In the genomic region with DNA sequence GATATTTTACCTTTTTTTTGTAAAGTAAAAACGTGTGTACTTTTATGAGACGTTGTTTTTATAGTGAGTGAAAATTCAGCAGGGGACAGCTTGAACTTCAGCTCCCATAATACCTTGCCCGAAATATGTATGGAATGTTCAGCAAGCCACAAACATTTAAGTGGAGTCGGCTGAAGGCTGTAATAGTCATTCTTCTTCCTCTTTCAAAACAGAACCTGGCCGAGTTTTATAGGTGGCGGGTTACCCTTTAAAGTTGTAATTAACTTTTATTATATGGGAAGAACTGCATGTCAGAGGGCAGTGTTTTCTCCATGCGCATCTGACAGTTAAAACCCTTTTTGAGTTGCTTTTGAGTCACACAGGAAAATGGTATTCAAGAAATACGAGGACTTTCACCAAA, we compare ENCODE assay signal across 8 cellular contexts. TPM values are rescaled to one million over a fixed set of nuclear protein-coding genes. Genes with fewer than 3 reads are reported as not detected.
DNase-seq lines count a peak whose midpoint lies in the region; ATAC-seq and TF ChIP-seq lines count a peak whose summit lies in the region.

No MANE protein-coding gene starts in this region.

- no peak for ATAC-seq in esophagus mucosa

- DNase-seq in NCI-H2196 (lab: John Stamatoyannopoulos, UW; ENCODE audit: unreplicated experiment) (peak; percentile 4), NCI-H2196 treated with DMSO at 0.1 percent for 48 hours (lab: John Stamatoyannopoulos, UW; ENCODE audit: unreplicated experiment) (no peak), RWPE1 (ENCODE audit: low spot score) (peak; percentile 56), foreskin fibroblast (peak; percentile 51 to 59), stomach (no peak), activated gamma-delta T cell treated with Interleukin-2 at 50 U/mL for 16 hours (no peak), middle frontal gyrus (ENCODE audit: extremely low spot score, low spot score) (no peak)

- TF ChIP-seq POLR2A in stomach (IDR thresholded peaks at IDR 0.05): no peak

- CTCF ChIA-PET in RWPE1 (lab: Yijun Ruan, JAX): no interaction called here

- H3K9me3 ChIP-seq in stomach: peaks cover 0 to 11% (median 0%) of the 10 kb centered on the region in 4 donors

- intact Hi-C loops in stomach (cut with DNase I; ENCODE audit: low total_unique reads): no loop called here

- TF ChIP-seq CTCF in RWPE1 (conservative IDR thresholded peaks at IDR 0.05; ENCODE audit: low read depth): no peak
- no peak for TF ChIP-seq CTCF in foreskin fibroblast (IDR thresholded peaks at IDR 0.05; ENCODE audit: low read depth, low read length)
- TF ChIP-seq CTCF in stomach (IDR thresholded peaks at IDR 0.05): no peak

- H3K36me3 ChIP-seq in stomach: no peaks in the 10 kb centered on the region

- H3K4me1 ChIP-seq in stomach: peaks cover 0 to 38% (median 16%) of the 10 kb centered on the region in 4 donors

- H3K4me3 ChIP-seq in foreskin fibroblast (ENCODE audit: low read depth in 1 of 2, low read length in 2 of 2): peak overlapping the region; percentile 64 to 65
- H3K4me3 ChIP-seq in stomach: no peak overlapping the region

- 17 to 44% (median 26%) methylated on average over 8 of the region's 8 CpGs for WGBS in stomach, 5 donors

- no peak for TF ChIP-seq EP300 in stomach (IDR thresholded peaks at IDR 0.05)

- H3K27ac ChIP-seq in RWPE1 (no peak overlapping the region), stomach (peak overlapping the region in 4 of 5 donors; percentile 43 to 87 (median 64))

- H3K27me3 ChIP-seq in stomach: peaks cover 0 to 7% (median 0%) of the 10 kb centered on the region in 3 donors

- POLR2A ChIA-PET in RWPE1 (lab: Yijun Ruan, JAX; ENCODE audit: low non-redundant PET): no interaction called here

RNA-seq across cellular contexts. Expression of a gene that starts 50.7 kb away (rescaled TPM):
- total RNA-seq in stomach: under 1 TPM in 1 of 5 donors, not detected in 4; 0.73 TPM
- under 1 TPM in 1 of 3 donors, not detected in 2; 0.18 TPM for polyA plus RNA-seq in stomach
- 0.20 TPM for total RNA-seq in esophagus mucosa

Comparison
In these comparisons a context has a peak if more than half of its experiments do, and no peak if none do; other contexts are left out.
1. DNase-seq: peak in NCI-H2196 (single experiment), RWPE1 (single experiment) and foreskin fibroblast (2 of 2); none in NCI-H2196 treated with DMSO at 0.1 percent for 48 hours (single experiment), stomach (single experiment), activated gamma-delta T cell treated with Interleukin-2 at 50 U/mL for 16 hours (single experiment) and middle frontal gyrus (single experiment).
2. H3K4me3 ChIP-seq: peak in foreskin fibroblast (2 of 2); none in stomach (0 of 4).